In the genomic region with DNA sequence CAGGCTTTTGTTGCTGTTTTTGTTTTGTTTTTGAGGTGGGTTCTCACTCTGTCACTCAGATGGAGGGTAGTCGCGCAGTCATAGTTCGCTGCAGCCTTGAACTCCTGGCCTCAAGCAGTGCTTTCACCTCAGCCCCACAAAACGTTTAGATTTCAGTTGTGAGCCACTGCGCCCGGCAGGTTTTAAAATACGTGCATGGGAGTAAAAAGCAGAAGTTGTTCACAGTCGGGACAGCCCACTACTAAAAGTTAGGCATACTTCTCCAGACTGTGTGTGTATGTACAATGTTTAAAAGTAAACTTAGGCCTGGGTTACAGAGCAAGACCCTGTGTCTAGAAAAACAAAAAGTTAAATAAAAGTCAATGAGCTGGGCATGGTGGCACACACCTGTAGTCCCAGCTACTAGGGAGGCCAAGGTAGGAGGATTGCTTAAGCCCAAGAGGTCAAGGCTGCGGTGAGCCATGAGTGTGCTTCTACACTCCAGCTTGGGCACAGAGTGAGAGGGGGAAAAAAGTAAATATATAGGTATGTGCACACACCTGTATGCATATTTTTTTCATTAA, we compare ENCODE assay signal across 13 cellular contexts. TPM values are rescaled to one million over a fixed set of nuclear protein-coding genes. Genes with fewer than 3 reads are reported as not detected.
DNase-seq lines count a peak whose midpoint lies in the region; TF ChIP-seq lines count a peak whose summit lies in the region.
"Had no signal": no experiment of that assay in that cellular context is flagged by ENCODE, and none has a peak within 500 bp of the region (broad histone marks: within the 10 kb centered on the region; RNA-seq: fewer than 3 reads in every experiment).

No MANE protein-coding gene starts in this region.

- no peak for TF ChIP-seq POLR2A in suprapubic skin (IDR thresholded peaks at IDR 0.05)

- H3K27ac Mint-ChIP-seq in activated T-cell treated with anti-CD3 and anti-CD28 coated beads, Interleukin-2, amount 50 U/mL, for 24 hours: peak overlapping the region; percentile 78
- H3K27ac Mint-ChIP-seq in dendritic cell treated with granulocyte-macrophage colony-stimulating factor and Interleukin-4, amounts not matched to agents 40 ng/mL and 50 ng/mL, for 4 days: peak overlapping the region; percentile 70

- intact Hi-C loops in dendritic cell treated with granulocyte-macrophage colony-stimulating factor and Interleukin-4, amounts not matched to agents 40 ng/mL and 50 ng/mL, for 4 days (cut with micrococcal nuclease): no loop called here

- no peaks in the 10 kb centered on the region for H3K27me3 ChIP-seq in OCI-LY3 (ENCODE audit: low read depth, low read length)
- no peaks in the 10 kb centered on the region for H3K27me3 ChIP-seq in suprapubic skin
- H3K27me3 ChIP-seq: ascending aorta had no signal

- H2AFZ ChIP-seq in OCI-LY3 (ENCODE audit: low read depth, low read length): no peak overlapping the region
- H2AFZ ChIP-seq: PC-9 had no signal

- TF ChIP-seq CTCF in OCI-LY3 (IDR thresholded peaks at IDR 0.05; ENCODE audit: low read depth, low read length): no peak
- no peak for TF ChIP-seq CTCF in suprapubic skin (IDR thresholded peaks at IDR 0.05)

- no peak for DNase-seq in activated T-cell treated with anti-CD3 and anti-CD28 coated beads, Interleukin-2, amount 50 U/mL, for 24 hours
- no peak for DNase-seq in activated T-cell treated with anti-CD3 and anti-CD28 coated beads, Interleukin-2, amount 50 U/mL, for 1 hour
- no peak for DNase-seq in suprapubic skin (ENCODE audit: low spot score in 2 of 2)
- no peak for DNase-seq in NCI-H1930 (lab: John Stamatoyannopoulos, UW)
- DNase-seq in anterior cingulate cortex (lab: John Stamatoyannopoulos, UW): no peak
- DNase-seq in DMS 273 treated with DMSO at 0.1 percent for 48 hours (lab: John Stamatoyannopoulos, UW): no peak
- DNase-seq: ACHN; activated CD4-positive, CD25-positive, alpha-beta regulatory T cell treated with anti-CD3 and anti-CD28 coated beads, Interleukin-2, amount 50 U/mL, for 72 hours; NCI-H1694; PC-9 had no signal

- H3K4me3 Mint-ChIP-seq in activated T-cell treated with anti-CD3 and anti-CD28 coated beads, Interleukin-2, amount 50 U/mL, for 24 hours: peak overlapping the region; percentile 33
- peak overlapping the region; percentile 51 for H3K4me3 Mint-ChIP-seq in dendritic cell treated with granulocyte-macrophage colony-stimulating factor and Interleukin-4, amounts not matched to agents 40 ng/mL and 50 ng/mL, for 4 days

- H3K27me3 Mint-ChIP-seq in activated T-cell treated with anti-CD3 and anti-CD28 coated beads, Interleukin-2, amount 50 U/mL, for 24 hours: no peaks in the 10 kb centered on the region
- no peaks in the 10 kb centered on the region for H3K27me3 Mint-ChIP-seq in dendritic cell treated with granulocyte-macrophage colony-stimulating factor and Interleukin-4, amounts not matched to agents 40 ng/mL and 50 ng/mL, for 4 days

- peak overlapping the region; percentile 55 for H3K4me2 ChIP-seq in OCI-LY3 (ENCODE audit: low read length)
- H3K4me2 ChIP-seq: PC-9 had no signal

- no peaks in the 10 kb centered on the region for H3K9me3 Mint-ChIP-seq in activated T-cell treated with anti-CD3 and anti-CD28 coated beads, Interleukin-2, amount 50 U/mL, for 24 hours
- no peaks in the 10 kb centered on the region for H3K9me3 Mint-ChIP-seq in dendritic cell treated with granulocyte-macrophage colony-stimulating factor and Interleukin-4, amounts not matched to agents 40 ng/mL and 50 ng/mL, for 4 days

- H3K9me3 ChIP-seq in OCI-LY3 (ENCODE audit: insufficient read depth, low read length) (no peaks in the 10 kb centered on the region), suprapubic skin (no peaks in the 10 kb centered on the region)
- H3K9me3 ChIP-seq: ascending aorta had no signal

- H3K4me1 Mint-ChIP-seq in activated T-cell treated with anti-CD3 and anti-CD28 coated beads, Interleukin-2, amount 50 U/mL, for 24 hours (ENCODE audit: low read depth): peaks cover 87% of the 10 kb centered on the region
- H3K4me1 Mint-ChIP-seq in dendritic cell treated with granulocyte-macrophage colony-stimulating factor and Interleukin-4, amounts not matched to agents 40 ng/mL and 50 ng/mL, for 4 days (ENCODE audit: low read depth): peaks cover 82% of the 10 kb centered on the region

- H3K36me3 ChIP-seq in OCI-LY3 (replicated peaks; ENCODE audit: low read depth, low read length): peaks cover 82% of the 10 kb centered on the region
- H3K36me3 ChIP-seq in suprapubic skin: peaks cover 42% of the 10 kb centered on the region

- 83% methylated on average over 9 of the region's 9 CpGs for WGBS in suprapubic skin

- TF ChIP-seq EP300 in suprapubic skin (IDR thresholded peaks at IDR 0.05): no peak

- H3K79me2 ChIP-seq in OCI-LY3 (ENCODE audit: low read length): peaks cover 100% of the 10 kb centered on the region

- peaks cover 97% of the 10 kb centered on the region for H3K36me3 Mint-ChIP-seq in activated T-cell treated with anti-CD3 and anti-CD28 coated beads, Interleukin-2, amount 50 U/mL, for 24 hours (ENCODE audit: low read depth)
- peaks cover 89% of the 10 kb centered on the region for H3K36me3 Mint-ChIP-seq in dendritic cell treated with granulocyte-macrophage colony-stimulating factor and Interleukin-4, amounts not matched to agents 40 ng/mL and 50 ng/mL, for 4 days (ENCODE audit: low read depth)

- H3K27ac ChIP-seq in OCI-LY3 (ENCODE audit: low read length) (peak overlapping the region; percentile 70), suprapubic skin (peak overlapping the region; percentile 16)
- H3K27ac ChIP-seq: PC-9 had no signal

- peaks cover 57% of the 10 kb centered on the region for H3K4me1 ChIP-seq in OCI-LY3 (ENCODE audit: low read length)
- peaks cover 72% of the 10 kb centered on the region for H3K4me1 ChIP-seq in suprapubic skin

- peak overlapping the region; percentile 17; the same call in 1 of the 2 replicates for H3K9ac ChIP-seq in OCI-LY3 (ENCODE audit: low read length)

- H3K4me3 ChIP-seq in OCI-LY3 (ENCODE audit: low read length): peak overlapping the region; percentile 26
- H3K4me3 ChIP-seq in suprapubic skin: no peak overlapping the region
- H3K4me3 ChIP-seq: ascending aorta, PC-9 had no signal

- peaks cover 95% of the 10 kb centered on the region for H4K20me1 ChIP-seq in OCI-LY3 (ENCODE audit: insufficient read depth, low read length)

RNA-seq across cellular contexts. Expression of gene SAFB, which starts 6.1 kb away (rescaled TPM):
- total RNA-seq in suprapubic skin: 100 to 1,000 TPM in 1 of 4 donors, 10 to 100 TPM in 3; 46.3 to 181 (median 63.7) TPM

RNA-seq across cellular contexts. Expression of gene SAFB2, which starts 6.4 kb away (rescaled TPM):
- total RNA-seq in suprapubic skin: 100 to 1,000 TPM in 1 of 4 donors, 10 to 100 TPM in 3; 22.9 to 105 (median 28.8) TPM

RNA-seq across cellular contexts. Expression of gene MICOS13, which starts 51.3 kb away (rescaled TPM):
- total RNA-seq in suprapubic skin: 10 to 100 TPM; 37.2 to 67.1 (median 58.1) TPM

RNA-seq across cellular contexts. Expression of gene HSD11B1L, which starts 51.8 kb away (rescaled TPM):
- total RNA-seq in suprapubic skin: 10 to 100 TPM; 11.6 to 19.0 (median 15.1) TPM
